ENCODE assay signal across 10 cellular contexts in genomic region chr14:72594099-72594901, GRCh38.
DNase-seq lines count a peak whose midpoint lies in the region; ATAC-seq, FAIRE-seq and TF ChIP-seq lines count a peak whose summit lies in the region.
"Had no signal": no experiment of that assay in that cellular context is flagged by ENCODE, and none has a peak within 500 bp of the region (broad histone marks: within the 10 kb centered on the region; RNA-seq: fewer than 3 reads in every experiment).

No MANE protein-coding gene starts in this region.

- H2AFZ ChIP-seq in HepG2 (ENCODE audit: low read length): no peak overlapping the region

- H3K4me2 ChIP-seq in HepG2 (ENCODE audit: low read depth, low read length): no peak overlapping the region

- BruUV-seq in HepG2 (replicated peaks; lab: Mats Ljungman, UMichigan): no TSS peak

- H3K4me1 ChIP-seq in right lobe of liver (no peaks in the 10 kb centered on the region), HepG2 (ENCODE audit: insufficient read depth, low read length) (no peaks in the 10 kb centered on the region), HAP-1 (no peaks in the 10 kb centered on the region)
- H3K4me1 ChIP-seq: ascending aorta had no signal

- peaks cover 33% of the 10 kb centered on the region for H3K4me1 Mint-ChIP-seq in activated naive CD8-positive, alpha-beta T cell treated with anti-CD3 and anti-CD28 coated beads for 36 hours

- DNase-seq in right lobe of liver (no peak), HepG2 (ENCODE audit: low spot score) (no peak), MV-4-11 (lab: John Stamatoyannopoulos, UW) (peak; percentile 23), urothelium cell line (ENCODE audit: low spot score) (no peak), NAMALWA (ENCODE audit: low spot score) (no peak), HAP-1 (ENCODE audit: low spot score in 2 of 2) (no peak)
- peak; percentile 32 for DNase-seq in activated naive CD8-positive, alpha-beta T cell treated with anti-CD3 and anti-CD28 coated beads for 36 hours
- DNase-seq: NCI-H187 had no signal

- H3K36me3 Mint-ChIP-seq in activated naive CD8-positive, alpha-beta T cell treated with anti-CD3 and anti-CD28 coated beads for 36 hours: peaks cover 9% of the 10 kb centered on the region

- no peak for TF ChIP-seq RAD21 in HepG2 (CRISPR knock-in tag; IDR thresholded peaks at IDR 0.05)

- in situ Hi-C loops in HepG2 (cut with HindIII; ENCODE audit: extremely low pct_ligation_motif_present, low pct_unique_long_range_greater_than_20kb): no loop called here
- in situ Hi-C loops in HAP-1 (cut with MboI; ENCODE audit: low sequenced_read_pairs): no loop called here

- H3K27me3 ChIP-seq in right lobe of liver (no peaks in the 10 kb centered on the region), HepG2 (ENCODE audit: control insufficient read depth in 1 of 2, insufficient read depth in 2 of 2, low read length in 2 of 2) (peaks cover 0 to 18% of the 10 kb centered on the region in 2 experiments; a peak in 2 of 5 replicates), HAP-1 (ENCODE audit: low read depth) (peaks cover 5% of the 10 kb centered on the region)
- H3K27me3 ChIP-seq: ascending aorta had no signal

- no peak overlapping the region for H3K27ac ChIP-seq in right lobe of liver
- H3K27ac ChIP-seq in HepG2 (ENCODE audit: extremely low read length, insufficient read depth, low read length): no peak overlapping the region
- H3K27ac ChIP-seq: ascending aorta had no signal

- TF ChIP-seq EP300 in HepG2 (IDR thresholded peaks at IDR 0.05; ENCODE audit: low read depth in 2 of 2, low read length in 2 of 2): no peak
- no peak for TF ChIP-seq EP300 in HepG2 (CRISPR knock-in tag; IDR thresholded peaks at IDR 0.05; ENCODE audit: borderline replicate concordance)

- TF ChIP-seq POLR2A in right lobe of liver (IDR thresholded peaks at IDR 0.05): no peak
- no peak for TF ChIP-seq POLR2A in HepG2 (IDR thresholded peaks at IDR 0.05; ENCODE audit: insufficient read depth in 1 of 2, low read depth in 2 of 2, low read length in 2 of 2)

- H3K27ac Mint-ChIP-seq in activated naive CD8-positive, alpha-beta T cell treated with anti-CD3 and anti-CD28 coated beads for 36 hours: no peak overlapping the region

- no peaks in the 10 kb centered on the region for H3K79me2 ChIP-seq in HepG2 (ENCODE audit: insufficient read depth, low read length)

- FAIRE-seq in HepG2 (lab: Jason Lieb, UNC): no peak
- FAIRE-seq in urothelium cell line (lab: Jason Lieb, UNC): peak; percentile 86

- no peaks in the 10 kb centered on the region for H3K36me3 ChIP-seq in right lobe of liver
- no peaks in the 10 kb centered on the region for H3K36me3 ChIP-seq in HepG2 (replicated peaks in 1 of 2; ENCODE audit: control insufficient read depth in 1 of 2, insufficient read depth in 2 of 2, low read length in 2 of 2)
- H3K36me3 ChIP-seq in HAP-1 (replicated peaks): no peaks in the 10 kb centered on the region
- H3K36me3 ChIP-seq: ascending aorta had no signal

- TF ChIP-seq CTCF in right lobe of liver (IDR thresholded peaks at IDR 0.05) (no peak), HepG2 (CRISPR knock-in tag; IDR thresholded peaks at IDR 0.05) (no peak)

- H3K27me3 Mint-ChIP-seq in activated naive CD8-positive, alpha-beta T cell treated with anti-CD3 and anti-CD28 coated beads for 36 hours: peaks cover 14% of the 10 kb centered on the region

- no peak overlapping the region for H3K9ac ChIP-seq in HepG2 (ENCODE audit: insufficient read depth, low read depth, low read length)

- POLR2A ChIA-PET in HepG2 (lab: Yijun Ruan, JAX): no interaction called here

- ATAC-seq in right lobe of liver (peak in 3 of 4 donors; percentile 17 to 44 (median 23)), HepG2 (no peak), HG03521 (IDR thresholded peaks at IDR 0.05; ENCODE audit: unreplicated experiment) (no peak)

- 68% methylated on average over 12 of the region's 14 CpGs for WGBS in right lobe of liver (ENCODE audit: insufficient coverage, low coverage, low lambda C conversion rate, missing lambda C conversion rate)
- WGBS in HepG2 (ENCODE audit: low lambda C conversion rate): 50% methylated on average over 14 of the region's 14 CpGs

- peaks cover 4% of the 10 kb centered on the region for H3K9me3 Mint-ChIP-seq in activated naive CD8-positive, alpha-beta T cell treated with anti-CD3 and anti-CD28 coated beads for 36 hours

- H3K4me3 ChIP-seq in right lobe of liver: no peak overlapping the region
- H3K4me3 ChIP-seq in HepG2 (replicated peaks in 1 of 3; ENCODE audit: insufficient read depth in 1 of 3, low read depth in 2 of 3, low read length in 3 of 3): no peak overlapping the region
- H3K4me3 ChIP-seq in HAP-1: no peak overlapping the region
- H3K4me3 ChIP-seq: ascending aorta had no signal

- H4K20me1 ChIP-seq in HepG2 (ENCODE audit: insufficient read depth, low read length): no peaks in the 10 kb centered on the region

- peak overlapping the region; percentile 48 for H3K4me3 Mint-ChIP-seq in activated naive CD8-positive, alpha-beta T cell treated with anti-CD3 and anti-CD28 coated beads for 36 hours

- intact Hi-C loops in right lobe of liver (cut with DNase I): no loop called here
- intact Hi-C loops in HepG2 (cut with micrococcal nuclease; ENCODE audit: unreplicated experiment): no loop called here

- H3K9me3 ChIP-seq in right lobe of liver (no peaks in the 10 kb centered on the region), HepG2 (ENCODE audit: low read length) (no peaks in the 10 kb centered on the region), HAP-1 (no peaks in the 10 kb centered on the region)
- H3K9me3 ChIP-seq: ascending aorta had no signal

- CTCF ChIA-PET in HepG2 (lab: Yijun Ruan, JAX; ENCODE audit: low intra/inter-chr PET ratio, low total read pairs): no interaction called here

TF ChIP-seq in HepG2, 621 proteins besides CTCF, POLR2A, EP300 and RAD21:
- TF ChIP-seq ZNF180 (CRISPR knock-in tag; IDR thresholded peaks at IDR 0.05; ENCODE audit: borderline replicate concordance, low read depth) (no peak), BCLAF1 (IDR thresholded peaks at IDR 0.05) (no peak), SNRNP70 (IDR thresholded peaks at IDR 0.05; ENCODE audit: low read depth, low read length) (no peak), NFE2L2 (IDR thresholded peaks at IDR 0.05; ENCODE audit: low read length) (no peak), FOSL1 (CRISPR knock-in tag; IDR thresholded peaks at IDR 0.05; ENCODE audit: borderline replicate concordance) (no peak), KDM6A (CRISPR knock-in tag; IDR thresholded peaks at IDR 0.05; ENCODE audit: low read depth) (no peak)
TF ChIP-seq in HepG2: peak in this region for 0.

Comparison
In these comparisons a context has a peak if more than half of its experiments do, and no peak if none do; other contexts are left out.
1. ATAC-seq: peak in right lobe of liver (3 of 4); none in HepG2 (single experiment) and HG03521 (single experiment).
2. DNase-seq: peak in MV-4-11 (single experiment) and activated naive CD8-positive, alpha-beta T cell treated with anti-CD3 and anti-CD28 coated beads for 36 hours (single experiment); none in right lobe of liver (0 of 3), HepG2 (single experiment), urothelium cell line (single experiment), NAMALWA (single experiment) and HAP-1 (0 of 2).